8 cellular contexts compared by ENCODE assay signal in genomic region chr18:51195602-51196115, GRCh38. TPM values are rescaled to one million over a fixed set of nuclear protein-coding genes. Genes with fewer than 3 reads are reported as not detected.
DNase-seq lines count a peak whose midpoint lies in the region; ATAC-seq and TF ChIP-seq lines count a peak whose summit lies in the region.

No MANE protein-coding gene starts in this region.

- H3K4me3 Mint-ChIP-seq in HFFc6 (peak overlapping the region; percentile 99), neural progenitor cell (peak overlapping the region; percentile 98)
- peak overlapping the region; percentile 95 for H3K4me3 Mint-ChIP-seq in activated CD8-positive, alpha-beta T cell treated with anti-CD3 and anti-CD28 coated beads, Interleukin-2, amount 10 ng/mL, durations not matched to agents 7 days and 5 days

- H3K4me1 Mint-ChIP-seq in HFFc6 (ENCODE audit: low read depth) (peaks cover 52% of the 10 kb centered on the region), neural progenitor cell (peaks cover 26% of the 10 kb centered on the region)
- peaks cover 45% of the 10 kb centered on the region for H3K4me1 Mint-ChIP-seq in activated CD8-positive, alpha-beta T cell treated with anti-CD3 and anti-CD28 coated beads, Interleukin-2, amount 10 ng/mL, durations not matched to agents 7 days and 5 days (ENCODE audit: low read depth)

- DNase-seq in HFFc6: no peak
- peak; percentile 77 for DNase-seq in NCI-H526 treated with DMSO at 0.1 percent for 48 hours (lab: John Stamatoyannopoulos, UW)
- DNase-seq in activated CD8-positive, alpha-beta T cell treated with anti-CD3 and anti-CD28 coated beads, Interleukin-2, amount 10 ng/mL, durations not matched to agents 7 days and 5 days: peak; percentile 63
- peak; percentile 41 to 80 for DNase-seq in fibroblast of lung (ENCODE audit: low read depth in 2 of 2)
- DNase-seq in neural progenitor cell (ENCODE audit: low spot score): peak; percentile 87
- no peak for DNase-seq in mucosa of gallbladder (ENCODE audit: low spot score)

- peaks cover 6% of the 10 kb centered on the region; the same call in 1 of the 2 replicates for H3K36me3 Mint-ChIP-seq in HFFc6 (ENCODE audit: low read depth)
- peaks cover 32% of the 10 kb centered on the region for H3K36me3 Mint-ChIP-seq in activated CD8-positive, alpha-beta T cell treated with anti-CD3 and anti-CD28 coated beads, Interleukin-2, amount 10 ng/mL, durations not matched to agents 7 days and 5 days (ENCODE audit: low read depth)
- peaks cover 31% of the 10 kb centered on the region for H3K36me3 Mint-ChIP-seq in neural progenitor cell

- H3K27ac Mint-ChIP-seq in HFFc6 (peak overlapping the region; percentile 95), neural progenitor cell (peak overlapping the region; percentile 98)
- peak overlapping the region; percentile 97 for H3K27ac Mint-ChIP-seq in activated CD8-positive, alpha-beta T cell treated with anti-CD3 and anti-CD28 coated beads, Interleukin-2, amount 10 ng/mL, durations not matched to agents 7 days and 5 days

- H3F3A ChIP-seq in neural progenitor cell (ENCODE audit: low read depth): peaks cover 26% of the 10 kb centered on the region

- H3K79me2 ChIP-seq in fibroblast of lung (ENCODE audit: control insufficient read depth, insufficient read depth, low read length): peaks cover 61% of the 10 kb centered on the region
- peaks cover 62% of the 10 kb centered on the region for H3K79me2 ChIP-seq in neural progenitor cell (ENCODE audit: low read depth)

- H3K4me2 ChIP-seq in BLaER1 treated with 17β-estradiol and CSF1 and Interleukin-3, amounts not matched to agents 10 nM and 100 nM: peak overlapping the region; percentile 82 to 97 (median 93)
- H3K4me2 ChIP-seq in fibroblast of lung (ENCODE audit: extremely low read depth, insufficient read depth, low read length): peak overlapping the region; percentile 90
- peak overlapping the region; percentile 87 for H3K4me2 ChIP-seq in neural progenitor cell

- POLR2A ChIA-PET in activated CD8-positive, alpha-beta T cell treated with anti-CD3 and anti-CD28 coated beads, Interleukin-2, amount 10 ng/mL, durations not matched to agents 7 days and 5 days (lab: Charles Lee): interaction anchor here (0.7 to 3.4 kb wide), 12 partner anchors 8 to 317 kb away, joined by 3 to 54 read pairs (median 6); partner anchors contain the start of genes ME2 and SMAD4

- H3K9me3 Mint-ChIP-seq in HFFc6: 0 out of 2 replicates have a peak, but pooled peaks cover 3% of the 10 kb centered on the region
- H3K9me3 Mint-ChIP-seq in activated CD8-positive, alpha-beta T cell treated with anti-CD3 and anti-CD28 coated beads, Interleukin-2, amount 10 ng/mL, durations not matched to agents 7 days and 5 days (ENCODE audit: insufficient read depth): no peaks in the 10 kb centered on the region
- H3K9me3 Mint-ChIP-seq in neural progenitor cell: peaks cover 6% of the 10 kb centered on the region

- no peak for ATAC-seq in activated CD8-positive, alpha-beta T cell treated with anti-CD3 and anti-CD28 coated beads, Interleukin-2, amount 10 ng/mL, durations not matched to agents 7 days and 5 days
- ATAC-seq in HG02970 (IDR thresholded peaks at IDR 0.05; ENCODE audit: low FRiP score, unreplicated experiment): no peak

- peak overlapping the region; percentile 84 to 99 (median 95) for H3K4me3 ChIP-seq in BLaER1 treated with 17β-estradiol and CSF1 and Interleukin-3, amounts not matched to agents 10 nM and 100 nM
- H3K4me3 ChIP-seq in fibroblast of lung (replicated peaks in 1 of 4; ENCODE audit: control extremely low read depth in 1 of 4, insufficient read depth in 1 of 4, low read depth in 3 of 4, low read length in 4 of 4) (peak overlapping the region; percentile 76 to 95 (median 90)), neural progenitor cell (peak overlapping the region; percentile 83)

- peaks cover 0 to 34% (median 15%) of the 10 kb centered on the region in 11 experiments; a peak in 9 of 22 replicates for H3K36me3 ChIP-seq in BLaER1 treated with 17β-estradiol and CSF1 and Interleukin-3, amounts not matched to agents 10 nM and 100 nM
- no peaks in the 10 kb centered on the region for H3K36me3 ChIP-seq in fibroblast of lung (ENCODE audit: control insufficient read depth, insufficient read depth, low read length)
- H3K36me3 ChIP-seq in neural progenitor cell: no peaks in the 10 kb centered on the region

- peaks cover 3% of the 10 kb centered on the region for H3K27me3 Mint-ChIP-seq in HFFc6 (ENCODE audit: insufficient read depth)
- no peaks in the 10 kb centered on the region for H3K27me3 Mint-ChIP-seq in activated CD8-positive, alpha-beta T cell treated with anti-CD3 and anti-CD28 coated beads, Interleukin-2, amount 10 ng/mL, durations not matched to agents 7 days and 5 days (ENCODE audit: low read depth)
- peaks cover 8% of the 10 kb centered on the region for H3K27me3 Mint-ChIP-seq in neural progenitor cell (ENCODE audit: insufficient read depth, low read depth)

- TF ChIP-seq CTCF in HFFc6 (IDR thresholded peaks at IDR 0.05): no peak
- no peak for TF ChIP-seq CTCF in fibroblast of lung (conservative IDR thresholded peaks at IDR 0.05 in 1 of 2, IDR thresholded peaks at IDR 0.05 in 1 of 2; ENCODE audit: low read depth in 1 of 2, low read length in 2 of 2)
- TF ChIP-seq CTCF in neural progenitor cell (IDR thresholded peaks at IDR 0.05): no peak

- peaks cover 0 to 17% (median 0%) of the 10 kb centered on the region in 11 experiments; a peak in 6 of 22 replicates for H3K9me3 ChIP-seq in BLaER1 treated with 17β-estradiol and CSF1 and Interleukin-3, amounts not matched to agents 10 nM and 100 nM (replicated peaks in 1 of 11)
- H3K9me3 ChIP-seq in fibroblast of lung (ENCODE audit: control insufficient read depth, insufficient read depth, low read depth, low read length) (no peaks in the 10 kb centered on the region), neural progenitor cell (ENCODE audit: low read depth) (no peaks in the 10 kb centered on the region)

- peak overlapping the region; percentile 95 to 100 (median 99) for H3K9ac ChIP-seq in BLaER1 treated with 17β-estradiol and CSF1 and Interleukin-3, amounts not matched to agents 10 nM and 100 nM
- H3K9ac ChIP-seq in fibroblast of lung (ENCODE audit: insufficient read depth, low read length) (peak overlapping the region; percentile 72), neural progenitor cell (peak overlapping the region; percentile 89)

- H3K27ac ChIP-seq in BLaER1 treated with 17β-estradiol and CSF1 and Interleukin-3, amounts not matched to agents 10 nM and 100 nM: peak overlapping the region; percentile 97 to 100 (median 99)
- peak overlapping the region; percentile 81 for H3K27ac ChIP-seq in fibroblast of lung (ENCODE audit: insufficient read depth, low read length)
- H3K27ac ChIP-seq in neural progenitor cell: peak overlapping the region; percentile 60

- H2AFZ ChIP-seq in fibroblast of lung (ENCODE audit: low read length) (peak overlapping the region; percentile 69), neural progenitor cell (replicated peaks) (peak overlapping the region; percentile 54)

- H3K4me1 ChIP-seq in BLaER1 treated with 17β-estradiol and CSF1 and Interleukin-3, amounts not matched to agents 10 nM and 100 nM: peaks cover 32 to 48% (median 42%) of the 10 kb centered on the region in 10 experiments
- peaks cover 2% of the 10 kb centered on the region for H3K4me1 ChIP-seq in fibroblast of lung (ENCODE audit: control insufficient read depth, extremely low read depth, insufficient read depth, low read length)
- peaks cover 35% of the 10 kb centered on the region for H3K4me1 ChIP-seq in neural progenitor cell

- CTCF ChIA-PET in activated CD8-positive, alpha-beta T cell treated with anti-CD3 and anti-CD28 coated beads, Interleukin-2, amount 10 ng/mL, durations not matched to agents 7 days and 5 days (lab: Charles Lee): interaction anchor here (0.9 to 3.8 kb wide), 9 partner anchors 10 to 375 kb away, joined by 3 to 15 read pairs (median 3); no protein-coding TSS in a partner anchor

- peaks cover 32 to 61% (median 55%) of the 10 kb centered on the region in 11 experiments; a peak in 21 of 22 replicates for H4K20me1 ChIP-seq in BLaER1 treated with 17β-estradiol and CSF1 and Interleukin-3, amounts not matched to agents 10 nM and 100 nM
- peaks cover 3% of the 10 kb centered on the region for H4K20me1 ChIP-seq in fibroblast of lung (ENCODE audit: control insufficient read depth, extremely low read depth, insufficient read depth, low read length)
- peaks cover 47% of the 10 kb centered on the region for H4K20me1 ChIP-seq in neural progenitor cell (ENCODE audit: low read depth)

- H3K27me3 ChIP-seq in BLaER1 treated with 17β-estradiol and CSF1 and Interleukin-3, amounts not matched to agents 10 nM and 100 nM: no peaks in the 10 kb centered on the region
- H3K27me3 ChIP-seq in fibroblast of lung (ENCODE audit: control insufficient read depth, insufficient read depth, low read length) (no peaks in the 10 kb centered on the region), neural progenitor cell (no peaks in the 10 kb centered on the region)

RNA-seq across cellular contexts. Expression of gene MEX3C, which starts 1.8 kb away (rescaled TPM):
- 10 to 100 TPM; 31.2 to 39.3 (median 35.6) TPM for total RNA-seq in HFFc6 (2021; fragmentation: NEBNext Ultra II Directional; extraction: Animal tissue kit (Norgen Biotek cat#: 25700))
- total RNA-seq in activated CD8-positive, alpha-beta T cell treated with anti-CD3 and anti-CD28 coated beads, Interleukin-2, amount 10 ng/mL, durations not matched to agents 7 days and 5 days: 10 to 100 TPM; 40.4 to 45.8 TPM
- total RNA-seq in fibroblast of lung (33.6 and 39.8 TPM in 2 replicates), neural progenitor cell (ENCODE audit: low replicate concordance) (67.5 and 94.7 TPM in 2 replicates), mucosa of gallbladder (33.2 TPM)
- 30.9 and 41.8 TPM in 2 replicates for polyA plus RNA-seq in fibroblast of lung
- polyA plus RNA-seq in fibroblast of lung (2012): 23.1 and 25.8 TPM in 2 replicates
- polyA minus RNA-seq in fibroblast of lung (ENCODE audit: low replicate concordance): 8.5 and 21.9 TPM in 2 replicates

Comparison
In these comparisons a context has a peak if more than half of its experiments do, and no peak if none do; other contexts are left out.
1. DNase-seq: peak in NCI-H526 treated with DMSO at 0.1 percent for 48 hours (single experiment), activated CD8-positive, alpha-beta T cell treated with anti-CD3 and anti-CD28 coated beads, Interleukin-2, amount 10 ng/mL, durations not matched to agents 7 days and 5 days (single experiment), fibroblast of lung (2 of 2) and neural progenitor cell (single experiment); none in HFFc6 (single experiment) and mucosa of gallbladder (single experiment).
2. Peak in every context shown above with its lines, with median percentiles within 50 percentile points of each other: H3K27ac ChIP-seq, H3K4me2 ChIP-seq, H3K4me3 ChIP-seq, H3K9ac ChIP-seq, H3K27ac Mint-ChIP-seq and H3K4me3 Mint-ChIP-seq.